ENCODE assay signal across 1 cellular context in the genomic region with DNA sequence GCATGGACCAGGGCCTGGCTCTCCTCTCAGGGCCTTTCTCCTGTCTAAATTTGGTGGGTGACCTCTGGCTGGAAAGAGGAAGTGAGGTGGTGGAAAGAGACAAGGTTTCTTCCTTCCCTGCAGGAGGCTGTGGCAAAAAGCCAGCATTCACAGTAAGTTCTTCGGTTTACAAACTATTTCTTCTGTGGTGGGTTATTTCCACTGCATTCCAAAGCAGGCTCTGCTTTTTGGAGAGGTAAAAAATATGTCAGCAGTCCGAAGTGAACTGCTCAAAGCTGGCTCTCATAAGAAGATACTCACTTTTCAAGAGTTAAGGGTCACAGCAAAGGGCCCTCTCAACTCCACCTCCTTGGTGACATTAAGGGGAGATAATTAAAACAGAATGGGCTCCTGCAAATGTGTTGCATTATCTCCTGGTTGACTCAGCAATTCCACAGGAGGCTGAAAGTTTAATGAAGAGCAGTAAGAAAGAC.
TF ChIP-seq lines count a peak whose summit lies in the region.

No MANE protein-coding gene starts in this region.

TF ChIP-seq in K562, 482 proteins besides CTCF, POLR2A, EP300 and RAD21 (continued from another document and continues in another):
- TF ChIP-seq, protein P1, sequence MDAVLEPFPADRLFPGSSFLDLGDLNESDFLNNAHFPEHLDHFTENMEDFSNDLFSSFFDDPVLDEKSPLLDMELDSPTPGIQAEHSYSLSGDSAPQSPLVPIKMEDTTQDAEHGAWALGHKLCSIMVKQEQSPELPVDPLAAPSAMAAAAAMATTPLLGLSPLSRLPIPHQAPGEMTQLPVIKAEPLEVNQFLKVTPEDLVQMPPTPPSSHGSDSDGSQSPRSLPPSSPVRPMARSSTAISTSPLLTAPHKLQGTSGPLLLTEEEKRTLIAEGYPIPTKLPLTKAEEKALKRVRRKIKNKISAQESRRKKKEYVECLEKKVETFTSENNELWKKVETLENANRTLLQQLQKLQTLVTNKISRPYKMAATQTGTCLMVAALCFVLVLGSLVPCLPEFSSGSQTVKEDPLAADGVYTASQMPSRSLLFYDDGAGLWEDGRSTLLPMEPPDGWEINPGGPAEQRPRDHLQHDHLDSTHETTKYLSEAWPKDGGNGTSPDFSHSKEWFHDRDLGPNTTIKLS (IDR thresholded peaks at IDR 0.05; ENCODE audit: borderline replicate concordance, low read depth) = peak; percentile 28; the same call in 1 of the 2 replicates
- TF ChIP-seq, protein P2, sequence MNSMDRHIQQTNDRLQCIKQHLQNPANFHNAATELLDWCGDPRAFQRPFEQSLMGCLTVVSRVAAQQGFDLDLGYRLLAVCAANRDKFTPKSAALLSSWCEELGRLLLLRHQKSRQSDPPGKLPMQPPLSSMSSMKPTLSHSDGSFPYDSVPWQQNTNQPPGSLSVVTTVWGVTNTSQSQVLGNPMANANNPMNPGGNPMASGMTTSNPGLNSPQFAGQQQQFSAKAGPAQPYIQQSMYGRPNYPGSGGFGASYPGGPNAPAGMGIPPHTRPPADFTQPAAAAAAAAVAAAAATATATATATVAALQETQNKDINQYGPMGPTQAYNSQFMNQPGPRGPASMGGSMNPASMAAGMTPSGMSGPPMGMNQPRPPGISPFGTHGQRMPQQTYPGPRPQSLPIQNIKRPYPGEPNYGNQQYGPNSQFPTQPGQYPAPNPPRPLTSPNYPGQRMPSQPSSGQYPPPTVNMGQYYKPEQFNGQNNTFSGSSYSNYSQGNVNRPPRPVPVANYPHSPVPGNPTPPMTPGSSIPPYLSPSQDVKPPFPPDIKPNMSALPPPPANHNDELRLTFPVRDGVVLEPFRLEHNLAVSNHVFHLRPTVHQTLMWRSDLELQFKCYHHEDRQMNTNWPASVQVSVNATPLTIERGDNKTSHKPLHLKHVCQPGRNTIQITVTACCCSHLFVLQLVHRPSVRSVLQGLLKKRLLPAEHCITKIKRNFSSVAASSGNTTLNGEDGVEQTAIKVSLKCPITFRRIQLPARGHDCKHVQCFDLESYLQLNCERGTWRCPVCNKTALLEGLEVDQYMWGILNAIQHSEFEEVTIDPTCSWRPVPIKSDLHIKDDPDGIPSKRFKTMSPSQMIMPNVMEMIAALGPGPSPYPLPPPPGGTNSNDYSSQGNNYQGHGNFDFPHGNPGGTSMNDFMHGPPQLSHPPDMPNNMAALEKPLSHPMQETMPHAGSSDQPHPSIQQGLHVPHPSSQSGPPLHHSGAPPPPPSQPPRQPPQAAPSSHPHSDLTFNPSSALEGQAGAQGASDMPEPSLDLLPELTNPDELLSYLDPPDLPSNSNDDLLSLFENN (IDR thresholded peaks at IDR 0.05; ENCODE audit: low read depth in 2 of 2, low read length in 2 of 2) = no peak
- TF ChIP-seq NUFIP1 (IDR thresholded peaks at IDR 0.05; ENCODE audit: partially characterized antibody) = no peak
- TF ChIP-seq, protein P3, sequence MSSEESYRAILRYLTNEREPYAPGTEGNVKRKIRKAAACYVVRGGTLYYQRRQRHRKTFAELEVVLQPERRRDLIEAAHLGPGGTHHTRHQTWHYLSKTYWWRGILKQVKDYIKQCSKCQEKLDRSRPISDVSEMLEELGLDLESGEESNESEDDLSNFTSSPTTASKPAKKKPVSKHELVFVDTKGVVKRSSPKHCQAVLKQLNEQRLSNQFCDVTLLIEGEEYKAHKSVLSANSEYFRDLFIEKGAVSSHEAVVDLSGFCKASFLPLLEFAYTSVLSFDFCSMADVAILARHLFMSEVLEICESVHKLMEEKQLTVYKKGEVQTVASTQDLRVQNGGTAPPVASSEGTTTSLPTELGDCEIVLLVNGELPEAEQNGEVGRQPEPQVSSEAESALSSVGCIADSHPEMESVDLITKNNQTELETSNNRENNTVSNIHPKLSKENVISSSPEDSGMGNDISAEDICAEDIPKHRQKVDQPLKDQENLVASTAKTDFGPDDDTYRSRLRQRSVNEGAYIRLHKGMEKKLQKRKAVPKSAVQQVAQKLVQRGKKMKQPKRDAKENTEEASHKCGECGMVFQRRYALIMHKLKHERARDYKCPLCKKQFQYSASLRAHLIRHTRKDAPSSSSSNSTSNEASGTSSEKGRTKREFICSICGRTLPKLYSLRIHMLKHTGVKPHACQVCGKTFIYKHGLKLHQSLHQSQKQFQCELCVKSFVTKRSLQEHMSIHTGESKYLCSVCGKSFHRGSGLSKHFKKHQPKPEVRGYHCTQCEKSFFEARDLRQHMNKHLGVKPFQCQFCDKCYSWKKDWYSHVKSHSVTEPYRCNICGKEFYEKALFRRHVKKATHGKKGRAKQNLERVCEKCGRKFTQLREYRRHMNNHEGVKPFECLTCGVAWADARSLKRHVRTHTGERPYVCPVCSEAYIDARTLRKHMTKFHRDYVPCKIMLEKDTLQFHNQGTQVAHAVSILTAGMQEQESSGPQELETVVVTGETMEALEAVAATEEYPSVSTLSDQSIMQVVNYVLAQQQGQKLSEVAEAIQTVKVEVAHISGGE (CRISPR knock-in tag; IDR thresholded peaks at IDR 0.05) = peak in 1 of 3 experiments; percentile 57; a peak in 1 of 6 replicates
- TF ChIP-seq ZC3H4 (CRISPR knock-in tag; IDR thresholded peaks at IDR 0.05; ENCODE audit: borderline replicate concordance) = no peak
- TF ChIP-seq RFX7 (CRISPR knock-in tag; IDR thresholded peaks at IDR 0.05) = no peak
- no peak for TF ChIP-seq ZNF444 (CRISPR knock-in tag; IDR thresholded peaks at IDR 0.05)
- TF ChIP-seq TCF7 (IDR thresholded peaks at IDR 0.05; ENCODE audit: borderline replicate concordance) = no peak
- no peak for TF ChIP-seq ZNF175 (CRISPR knock-in tag; IDR thresholded peaks at IDR 0.05; ENCODE audit: low read depth)
- TF ChIP-seq GTF2E2 (tag; IDR thresholded peaks at IDR 0.05) = no peak
- no peak for TF ChIP-seq LCOR (CRISPR knock-in tag; IDR thresholded peaks at IDR 0.05)
- TF ChIP-seq DPF2 (IDR thresholded peaks at IDR 0.05) = peak; percentile 93
- peak; percentile 92 for TF ChIP-seq BACH1 (tag; IDR thresholded peaks at IDR 0.05)
- no peak for TF ChIP-seq ZBED1 (IDR thresholded peaks at IDR 0.05)
- no peak for TF ChIP-seq TEAD2 (tag; IDR thresholded peaks at IDR 0.05)
- no peak for TF ChIP-seq NR4A1 (CRISPR knock-in tag; IDR thresholded peaks at IDR 0.05)
- TF ChIP-seq NR4A1 (tag; IDR thresholded peaks at IDR 0.05) = 0 out of 2 replicates have a peak, but pooled peaks have one; percentile 29
- no peak for TF ChIP-seq STAG1 (CRISPR knock-in tag; IDR thresholded peaks at IDR 0.05; ENCODE audit: borderline replicate concordance)
- no peak for TF ChIP-seq GABPB2 (CRISPR knock-in tag; conservative IDR thresholded peaks at IDR 0.05)
- TF ChIP-seq, protein P4, sequence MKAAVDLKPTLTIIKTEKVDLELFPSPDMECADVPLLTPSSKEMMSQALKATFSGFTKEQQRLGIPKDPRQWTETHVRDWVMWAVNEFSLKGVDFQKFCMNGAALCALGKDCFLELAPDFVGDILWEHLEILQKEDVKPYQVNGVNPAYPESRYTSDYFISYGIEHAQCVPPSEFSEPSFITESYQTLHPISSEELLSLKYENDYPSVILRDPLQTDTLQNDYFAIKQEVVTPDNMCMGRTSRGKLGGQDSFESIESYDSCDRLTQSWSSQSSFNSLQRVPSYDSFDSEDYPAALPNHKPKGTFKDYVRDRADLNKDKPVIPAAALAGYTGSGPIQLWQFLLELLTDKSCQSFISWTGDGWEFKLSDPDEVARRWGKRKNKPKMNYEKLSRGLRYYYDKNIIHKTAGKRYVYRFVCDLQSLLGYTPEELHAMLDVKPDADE (conservative IDR thresholded peaks at IDR 0.05; ENCODE audit: control insufficient read depth, low read depth, low read length) = no peak
- TF ChIP-seq TOE1 (IDR thresholded peaks at IDR 0.05; ENCODE audit: borderline replicate concordance) = no peak
- no peak for TF ChIP-seq TOE1 (CRISPR knock-in tag; IDR thresholded peaks at IDR 0.05; ENCODE audit: borderline replicate concordance, low read depth)
- no peak for TF ChIP-seq NFYB (IDR thresholded peaks at IDR 0.05; ENCODE audit: extremely low read depth, insufficient read length)
- TF ChIP-seq MAFK (IDR thresholded peaks at IDR 0.05; ENCODE audit: low read length) = peak; percentile 89
- TF ChIP-seq MTA3 (IDR thresholded peaks at IDR 0.05; ENCODE audit: borderline replicate concordance) = peak; percentile 84
- TF ChIP-seq CBFA2T2 (conservative IDR thresholded peaks at IDR 0.05) = peak; percentile 45; the same call in 1 of the 2 replicates
- peak; percentile 41; the same call in 1 of the 2 replicates for TF ChIP-seq TARDBP (IDR thresholded peaks at IDR 0.05)
- TF ChIP-seq, protein P5, sequence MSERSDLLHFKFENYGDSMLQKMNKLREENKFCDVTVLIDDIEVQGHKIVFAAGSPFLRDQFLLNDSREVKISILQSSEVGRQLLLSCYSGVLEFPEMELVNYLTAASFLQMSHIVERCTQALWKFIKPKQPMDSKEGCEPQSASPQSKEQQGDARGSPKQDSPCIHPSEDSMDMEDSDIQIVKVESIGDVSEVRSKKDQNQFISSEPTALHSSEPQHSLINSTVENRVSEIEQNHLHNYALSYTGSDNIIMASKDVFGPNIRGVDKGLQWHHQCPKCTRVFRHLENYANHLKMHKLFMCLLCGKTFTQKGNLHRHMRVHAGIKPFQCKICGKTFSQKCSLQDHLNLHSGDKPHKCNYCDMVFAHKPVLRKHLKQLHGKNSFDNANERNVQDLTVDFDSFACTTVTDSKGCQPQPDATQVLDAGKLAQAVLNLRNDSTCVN (CRISPR knock-in tag; IDR thresholded peaks at IDR 0.05) = no peak
- TF ChIP-seq TEAD4 (IDR thresholded peaks at IDR 0.05; ENCODE audit: low read length) = peak; percentile 63; the same call in 1 of the 2 replicates
- no peak for TF ChIP-seq TEAD4 (CRISPR knock-in tag; IDR thresholded peaks at IDR 0.05; ENCODE audit: borderline replicate concordance)
- TF ChIP-seq, protein P6, sequence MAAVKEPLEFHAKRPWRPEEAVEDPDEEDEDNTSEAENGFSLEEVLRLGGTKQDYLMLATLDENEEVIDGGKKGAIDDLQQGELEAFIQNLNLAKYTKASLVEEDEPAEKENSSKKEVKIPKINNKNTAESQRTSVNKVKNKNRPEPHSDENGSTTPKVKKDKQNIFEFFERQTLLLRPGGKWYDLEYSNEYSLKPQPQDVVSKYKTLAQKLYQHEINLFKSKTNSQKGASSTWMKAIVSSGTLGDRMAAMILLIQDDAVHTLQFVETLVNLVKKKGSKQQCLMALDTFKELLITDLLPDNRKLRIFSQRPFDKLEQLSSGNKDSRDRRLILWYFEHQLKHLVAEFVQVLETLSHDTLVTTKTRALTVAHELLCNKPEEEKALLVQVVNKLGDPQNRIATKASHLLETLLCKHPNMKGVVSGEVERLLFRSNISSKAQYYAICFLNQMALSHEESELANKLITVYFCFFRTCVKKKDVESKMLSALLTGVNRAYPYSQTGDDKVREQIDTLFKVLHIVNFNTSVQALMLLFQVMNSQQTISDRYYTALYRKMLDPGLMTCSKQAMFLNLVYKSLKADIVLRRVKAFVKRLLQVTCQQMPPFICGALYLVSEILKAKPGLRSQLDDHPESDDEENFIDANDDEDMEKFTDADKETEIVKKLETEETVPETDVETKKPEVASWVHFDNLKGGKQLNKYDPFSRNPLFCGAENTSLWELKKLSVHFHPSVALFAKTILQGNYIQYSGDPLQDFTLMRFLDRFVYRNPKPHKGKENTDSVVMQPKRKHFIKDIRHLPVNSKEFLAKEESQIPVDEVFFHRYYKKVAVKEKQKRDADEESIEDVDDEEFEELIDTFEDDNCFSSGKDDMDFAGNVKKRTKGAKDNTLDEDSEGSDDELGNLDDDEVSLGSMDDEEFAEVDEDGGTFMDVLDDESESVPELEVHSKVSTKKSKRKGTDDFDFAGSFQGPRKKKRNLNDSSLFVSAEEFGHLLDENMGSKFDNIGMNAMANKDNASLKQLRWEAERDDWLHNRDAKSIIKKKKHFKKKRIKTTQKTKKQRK (IDR thresholded peaks at IDR 0.05; ENCODE audit: borderline replicate concordance, low read depth, low read length) = no peak
- peak; percentile 15 for TF ChIP-seq MEIS2 (IDR thresholded peaks at IDR 0.05; ENCODE audit: partially characterized antibody)
- TF ChIP-seq, protein P7, sequence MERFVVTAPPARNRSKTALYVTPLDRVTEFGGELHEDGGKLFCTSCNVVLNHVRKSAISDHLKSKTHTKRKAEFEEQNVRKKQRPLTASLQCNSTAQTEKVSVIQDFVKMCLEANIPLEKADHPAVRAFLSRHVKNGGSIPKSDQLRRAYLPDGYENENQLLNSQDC (CRISPR knock-in tag; IDR thresholded peaks at IDR 0.05) = no peak
- TF ChIP-seq NFATC3 (IDR thresholded peaks at IDR 0.05) = no peak; the same call in none of the 2 replicates
- TF ChIP-seq, protein P8, sequence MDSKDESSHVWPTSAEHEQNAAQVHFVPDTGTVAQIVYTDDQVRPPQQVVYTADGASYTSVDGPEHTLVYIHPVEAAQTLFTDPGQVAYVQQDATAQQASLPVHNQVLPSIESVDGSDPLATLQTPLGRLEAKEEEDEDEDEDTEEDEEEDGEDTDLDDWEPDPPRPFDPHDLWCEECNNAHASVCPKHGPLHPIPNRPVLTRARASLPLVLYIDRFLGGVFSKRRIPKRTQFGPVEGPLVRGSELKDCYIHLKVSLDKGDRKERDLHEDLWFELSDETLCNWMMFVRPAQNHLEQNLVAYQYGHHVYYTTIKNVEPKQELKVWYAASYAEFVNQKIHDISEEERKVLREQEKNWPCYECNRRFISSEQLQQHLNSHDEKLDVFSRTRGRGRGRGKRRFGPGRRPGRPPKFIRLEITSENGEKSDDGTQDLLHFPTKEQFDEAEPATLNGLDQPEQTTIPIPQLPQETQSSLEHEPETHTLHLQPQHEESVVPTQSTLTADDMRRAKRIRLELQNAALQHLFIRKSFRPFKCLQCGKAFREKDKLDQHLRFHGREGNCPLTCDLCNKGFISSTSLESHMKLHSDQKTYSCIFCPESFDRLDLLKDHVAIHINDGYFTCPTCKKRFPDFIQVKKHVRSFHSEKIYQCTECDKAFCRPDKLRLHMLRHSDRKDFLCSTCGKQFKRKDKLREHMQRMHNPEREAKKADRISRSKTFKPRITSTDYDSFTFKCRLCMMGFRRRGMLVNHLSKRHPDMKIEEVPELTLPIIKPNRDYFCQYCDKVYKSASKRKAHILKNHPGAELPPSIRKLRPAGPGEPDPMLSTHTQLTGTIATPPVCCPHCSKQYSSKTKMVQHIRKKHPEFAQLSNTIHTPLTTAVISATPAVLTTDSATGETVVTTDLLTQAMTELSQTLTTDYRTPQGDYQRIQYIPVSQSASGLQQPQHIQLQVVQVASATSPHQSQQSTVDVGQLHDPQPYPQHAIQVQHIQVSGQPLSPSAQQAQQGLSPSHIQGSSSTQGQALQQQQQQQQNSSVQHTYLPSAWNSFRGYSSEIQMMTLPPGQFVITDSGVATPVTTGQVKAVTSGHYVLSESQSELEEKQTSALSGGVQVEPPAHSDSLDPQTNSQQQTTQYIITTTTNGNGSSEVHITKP (IDR thresholded peaks at IDR 0.05; ENCODE audit: partially characterized antibody) = peak; percentile 11
- no peak for TF ChIP-seq ATF1 (CRISPR knock-in tag; IDR thresholded peaks at IDR 0.05)
- TF ChIP-seq ATF1 (tag; IDR thresholded peaks at IDR 0.05) = 0 out of 2 replicates have a peak, but pooled peaks have one; percentile 16
- TF ChIP-seq SMARCE1 (IDR thresholded peaks at IDR 0.05) = peak; percentile 82
- TF ChIP-seq ESRRA (IDR thresholded peaks at IDR 0.05; ENCODE audit: borderline replicate concordance, low read depth) = peak; percentile 89
- peak; percentile 72 for TF ChIP-seq CBFA2T3 (IDR thresholded peaks at IDR 0.05)
- TF ChIP-seq DDX20 (tag; IDR thresholded peaks at IDR 0.05; ENCODE audit: low read depth) = no peak
- no peak for TF ChIP-seq MCM5 (IDR thresholded peaks at IDR 0.05; ENCODE audit: low read depth)
- TF ChIP-seq ETV5 (CRISPR knock-in tag; IDR thresholded peaks at IDR 0.05; ENCODE audit: low read depth) = 0 out of 2 replicates have a peak, but pooled peaks have one; percentile 31
- TF ChIP-seq ASH1L (IDR thresholded peaks at IDR 0.05; ENCODE audit: borderline replicate concordance, low read depth, partially characterized antibody) = peak; percentile 20
- TF ChIP-seq MAZ (CRISPR knock-in tag; conservative IDR thresholded peaks at IDR 0.05 in 1 of 2, IDR thresholded peaks at IDR 0.05 in 1 of 2) = peak; percentile 14 to 39; a peak in 1 of 4 replicates
- no peak for TF ChIP-seq KLF6 (CRISPR knock-in tag; IDR thresholded peaks at IDR 0.05; ENCODE audit: borderline replicate concordance)
- TF ChIP-seq MECOM (CRISPR knock-in tag; IDR thresholded peaks at IDR 0.05) = no peak
